Comparison of ENCODE assay signal across 8 cellular contexts in genomic region chr9:137459147-137459600, GRCh38. TPM values are rescaled to one million over a fixed set of nuclear protein-coding genes. Genes with fewer than 3 reads are reported as not detected.
DNase-seq lines count a peak whose midpoint lies in the region; ATAC-seq and TF ChIP-seq lines count a peak whose summit lies in the region.

TSS of gene NSMF (minus strand) at chr9:137459334. CDS start at chr9:137459102, 232 bp downstream.

- TF ChIP-seq CTCF in GM12875 (IDR thresholded peaks at IDR 0.05; ENCODE audit: borderline replicate concordance, insufficient read depth, low read depth, low read length) (no peak), right atrium auricular region (IDR thresholded peaks at IDR 0.05) (no peak)

- no peaks in the 10 kb centered on the region for H3K27me3 ChIP-seq in right atrium auricular region

- peak within 1 kb of the TSS; percentile 48 for H3K4me3 Mint-ChIP-seq in T-helper 2 cell treated with Interferon-gamma antibody and Interleukin-4, amounts not matched to agents 5 μg/mL and 100 μg/mL, for 36 hours

- H3K4me1 ChIP-seq in right atrium auricular region: peaks cover 0 to 34% of the 10 kb centered on the region in 2 donors

- peak within 1 kb of the TSS; percentile 51 for H3K27ac ChIP-seq in angular gyrus (ENCODE audit: low read depth, low read length)
- peak within 1 kb of the TSS; percentile 65 to 73 for H3K27ac ChIP-seq in right atrium auricular region

- no peaks in the 10 kb centered on the region for H3K9me3 ChIP-seq in right atrium auricular region

- peak; percentile 72 for ATAC-seq in HG02759 (IDR thresholded peaks at IDR 0.05; ENCODE audit: unreplicated experiment)

- DNase-seq in NCI-H146 treated with DMSO at 0.1 percent for 48 hours (lab: John Stamatoyannopoulos, UW; ENCODE audit: unreplicated experiment): peak; percentile 55
- DNase-seq in T-helper 2 cell treated with Interferon-gamma antibody and Interleukin-4, amounts not matched to agents 5 μg/mL and 100 μg/mL, for 36 hours (ENCODE audit: low spot score): peak; percentile 95
- peak; percentile 94 for DNase-seq in right atrium auricular region (ENCODE audit: low spot score)
- DNase-seq in pulmonary artery endothelial cell (ENCODE audit: low read depth, low spot score): peak; percentile 61
- DNase-seq in ureter (ENCODE audit: low spot score): peak; percentile 94

- no peaks in the 10 kb centered on the region for H3K36me3 ChIP-seq in right atrium auricular region

- H3K36me3 Mint-ChIP-seq in T-helper 2 cell treated with Interferon-gamma antibody and Interleukin-4, amounts not matched to agents 5 μg/mL and 100 μg/mL, for 36 hours (ENCODE audit: low read depth): peaks cover 8% of the 10 kb centered on the region

- H3K27ac Mint-ChIP-seq in T-helper 2 cell treated with Interferon-gamma antibody and Interleukin-4, amounts not matched to agents 5 μg/mL and 100 μg/mL, for 36 hours: peak within 1 kb of the TSS; percentile 81

- H3K4me3 ChIP-seq in GM12875 (ENCODE audit: low read depth, low read length): peak within 1 kb of the TSS; percentile 80
- peak within 1 kb of the TSS; percentile 45 to 72 for H3K4me3 ChIP-seq in right atrium auricular region

- no peaks in the 10 kb centered on the region for H3K27me3 Mint-ChIP-seq in T-helper 2 cell treated with Interferon-gamma antibody and Interleukin-4, amounts not matched to agents 5 μg/mL and 100 μg/mL, for 36 hours (ENCODE audit: low read depth)

- H3K9me3 Mint-ChIP-seq in T-helper 2 cell treated with Interferon-gamma antibody and Interleukin-4, amounts not matched to agents 5 μg/mL and 100 μg/mL, for 36 hours: no peaks in the 10 kb centered on the region

- H3K4me1 Mint-ChIP-seq in T-helper 2 cell treated with Interferon-gamma antibody and Interleukin-4, amounts not matched to agents 5 μg/mL and 100 μg/mL, for 36 hours (ENCODE audit: low read depth): peaks cover 12% of the 10 kb centered on the region

RNA-seq across cellular contexts. Expression of gene NSMF, which starts in this region (rescaled TPM):
- total RNA-seq in right atrium auricular region (10 to 100 TPM; 16.2 to 26.2 TPM), pulmonary artery endothelial cell (20.6 and 23.9 TPM in 2 replicates), ureter (49.3 TPM)

Comparison
In these comparisons a context has a peak if more than half of its experiments do, and no peak if none do; other contexts are left out.
1. Peak in every context shown above with its lines: DNase-seq, ATAC-seq, H3K4me3 ChIP-seq and H3K27ac ChIP-seq.